14 cellular contexts compared by ENCODE assay signal in genomic region chrX:7139202-7140081, GRCh38. TPM values are rescaled to one million over a fixed set of nuclear protein-coding genes. Genes with fewer than 3 reads are reported as not detected.
DNase-seq lines count a peak whose midpoint lies in the region; ATAC-seq and TF ChIP-seq lines count a peak whose summit lies in the region.
"Had no signal": no experiment of that assay in that cellular context is flagged by ENCODE, and none has a peak within 500 bp of the region (broad histone marks: within the 10 kb centered on the region; RNA-seq: fewer than 3 reads in every experiment).

No MANE protein-coding gene starts in this region.

- H3K4me1 ChIP-seq in right atrium auricular region, result no peaks in the 10 kb centered on the region

- ATAC-seq in left ventricle myocardium superior, result peak; percentile 80
- no peak for ATAC-seq in GM21390 (IDR thresholded peaks at IDR 0.05; ENCODE audit: unreplicated experiment)

- H3K36me3 Mint-ChIP-seq in activated T-cell treated with anti-CD3 and anti-CD28 coated beads, Interleukin-2, amount 50 U/mL, for 24 hours (ENCODE audit: low read depth), result peaks cover 52% of the 10 kb centered on the region

- H3K4me1 Mint-ChIP-seq in activated T-cell treated with anti-CD3 and anti-CD28 coated beads, Interleukin-2, amount 50 U/mL, for 24 hours (ENCODE audit: low read depth), result peaks cover 51% of the 10 kb centered on the region

- no peaks in the 10 kb centered on the region for H3K27me3 Mint-ChIP-seq in activated T-cell treated with anti-CD3 and anti-CD28 coated beads, Interleukin-2, amount 50 U/mL, for 24 hours

- DNase-seq in left ventricle myocardium superior (no peak), right atrium auricular region (ENCODE audit: low spot score) (no peak), amniotic stem cell (lab: John Stamatoyannopoulos, UW) (peak; percentile 3), foreskin fibroblast (peak; percentile 86 to 91), CD1c-positive myeloid dendritic cell (ENCODE audit: extremely low spot score) (no peak), NCI-H1694 (lab: John Stamatoyannopoulos, UW) (no peak)
- DNase-seq in activated T-cell treated with anti-CD3 and anti-CD28 coated beads, Interleukin-2, amount 50 U/mL, for 24 hours, result no peak
- DNase-seq: activated CD8-positive, alpha-beta memory T cell treated with anti-CD3 and anti-CD28 coated beads for 24 hours; endodermal cell; NCI-H1048; spleen; stomach had no signal

- peaks cover 0 to 9% of the 10 kb centered on the region in 2 donors for H3K9me3 ChIP-seq in right atrium auricular region
- H3K9me3 ChIP-seq: spleen had no signal

- H3K9me3 Mint-ChIP-seq in activated T-cell treated with anti-CD3 and anti-CD28 coated beads, Interleukin-2, amount 50 U/mL, for 24 hours, result no peaks in the 10 kb centered on the region
- H3K9me3 Mint-ChIP-seq: endodermal cell had no signal

- H3K27ac ChIP-seq in right atrium auricular region, result no peak overlapping the region
- H3K27ac ChIP-seq: hepatocyte, spleen, stomach had no signal

- H3K27ac Mint-ChIP-seq in activated T-cell treated with anti-CD3 and anti-CD28 coated beads, Interleukin-2, amount 50 U/mL, for 24 hours, result no peak overlapping the region
- H3K27ac Mint-ChIP-seq: endodermal cell had no signal

- TF ChIP-seq CTCF in right atrium auricular region (IDR thresholded peaks at IDR 0.05), result no peak
- no peak for TF ChIP-seq CTCF in foreskin fibroblast (IDR thresholded peaks at IDR 0.05; ENCODE audit: low read depth, low read length)

- H3K4me3 Mint-ChIP-seq in activated T-cell treated with anti-CD3 and anti-CD28 coated beads, Interleukin-2, amount 50 U/mL, for 24 hours, result no peak overlapping the region
- H3K4me3 Mint-ChIP-seq: endodermal cell had no signal

- H3K4me3 ChIP-seq in right atrium auricular region (no peak overlapping the region), foreskin fibroblast (ENCODE audit: low read depth in 1 of 2, low read length in 2 of 2) (no peak overlapping the region)
- H3K4me3 ChIP-seq: hepatocyte, spleen, stomach had no signal

- no peaks in the 10 kb centered on the region for H3K36me3 ChIP-seq in right atrium auricular region

- intact Hi-C loops in left ventricle myocardium superior (cut with micrococcal nuclease), result no loop called here

- no peaks in the 10 kb centered on the region for H3K27me3 ChIP-seq in right atrium auricular region
- H3K27me3 ChIP-seq: hepatocyte, spleen, stomach had no signal

RNA-seq across cellular contexts. Expression of gene STS, which starts 8.1 kb away (rescaled TPM):
- total RNA-seq in left ventricle myocardium superior, result 4.7 TPM
- total RNA-seq in right atrium auricular region, result 1 to 10 TPM; 6.2 to 7.0 TPM

RNA-seq across cellular contexts. Expression of gene PUDP, which starts 8.5 kb away (rescaled TPM):
- total RNA-seq in left ventricle myocardium superior (21.9 TPM), right atrium auricular region (10 to 100 TPM; 17.2 to 27.0 TPM)

Comparison
In these comparisons a context has a peak if more than half of its experiments do, and no peak if none do; other contexts are left out.
1. DNase-seq: peak in amniotic stem cell (single experiment) and foreskin fibroblast (2 of 2); none in left ventricle myocardium superior (single experiment), right atrium auricular region (single experiment), CD1c-positive myeloid dendritic cell (single experiment), NCI-H1694 (single experiment) and activated T-cell treated with anti-CD3 and anti-CD28 coated beads, Interleukin-2, amount 50 U/mL, for 24 hours (single experiment).